16 cellular contexts compared by ENCODE assay signal in the genomic region with DNA sequence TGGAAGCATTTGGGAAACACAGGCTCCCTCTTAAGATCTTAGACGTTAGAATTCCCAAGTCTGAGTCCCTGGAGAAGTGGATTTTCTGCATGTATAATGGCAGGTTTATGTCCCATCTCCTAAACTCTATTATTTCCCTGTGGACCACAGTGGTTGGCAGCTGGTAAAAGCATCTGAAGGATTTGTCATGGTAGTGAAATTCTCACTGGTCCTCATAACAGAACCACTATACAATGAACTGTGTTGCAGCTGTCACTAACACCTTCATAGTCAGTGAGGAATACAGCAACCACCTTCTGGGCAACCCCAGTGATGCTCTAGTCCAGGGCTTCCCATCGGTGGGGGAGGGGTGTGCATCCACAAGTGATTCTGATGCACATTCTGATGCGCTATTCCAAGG.
A peak's percentile ranks its signal among the peaks of the same experiment; 100 is the strongest.
DNase-seq lines count a peak whose midpoint lies in the region; TF ChIP-seq lines count a peak whose summit lies in the region.
"Had no signal": no experiment of that assay in that cellular context is flagged by ENCODE, and none has a peak within 500 bp of the region (broad histone marks: within the 10 kb centered on the region; RNA-seq: fewer than 3 reads in every experiment).

No MANE protein-coding gene starts in this region.

- TF ChIP-seq POLR2A in esophagus muscularis mucosa (IDR thresholded peaks at IDR 0.05; ENCODE audit: low read depth), result no peak

- H3K4me2 ChIP-seq in KMS-11, result peak overlapping the region; percentile 71
- H3K4me2 ChIP-seq in OCI-LY3 (ENCODE audit: low read length), result peak overlapping the region; percentile 5; the same call in 1 of the 2 replicates
- H3K4me2 ChIP-seq in neural progenitor cell, result no peak overlapping the region

- H3K4me3 ChIP-seq in KMS-11 (IDR thresholded peaks at IDR 0.05; ENCODE audit: insufficient read depth, low read depth, low read length), result no peak overlapping the region
- H3K4me3 ChIP-seq in OCI-LY3 (ENCODE audit: low read length), result no peak overlapping the region
- no peak overlapping the region for H3K4me3 ChIP-seq in esophagus muscularis mucosa
- no peak overlapping the region for H3K4me3 ChIP-seq in neural progenitor cell

- intact Hi-C loops in esophagus muscularis mucosa (cut with DNase I), result loop anchor here (5.0 kb wide), 1 partner anchor 46 kb away; no protein-coding TSS in a partner anchor

- TF ChIP-seq EP300 in esophagus muscularis mucosa (IDR thresholded peaks at IDR 0.05), result no peak

- TF ChIP-seq CTCF in KMS-11 (conservative IDR thresholded peaks at IDR 0.05; ENCODE audit: low read depth, low read length), result no peak
- TF ChIP-seq CTCF in OCI-LY3 (IDR thresholded peaks at IDR 0.05; ENCODE audit: low read depth, low read length), result no peak
- TF ChIP-seq CTCF in esophagus muscularis mucosa (IDR thresholded peaks at IDR 0.05), result no peak
- TF ChIP-seq CTCF in neural progenitor cell (IDR thresholded peaks at IDR 0.05), result no peak

- H3K36me3 Mint-ChIP-seq in neural progenitor cell, result no peaks in the 10 kb centered on the region
- H3K36me3 Mint-ChIP-seq: CD14-positive monocyte had no signal

- no peak overlapping the region for H3K4me3 Mint-ChIP-seq in neural progenitor cell
- H3K4me3 Mint-ChIP-seq: CD14-positive monocyte; CD4-positive, alpha-beta memory T cell; H9; IgD-negative memory B cell had no signal

- H3K79me2 ChIP-seq in KMS-11 (ENCODE audit: insufficient read depth, low read depth) (no peaks in the 10 kb centered on the region), OCI-LY3 (ENCODE audit: low read length) (no peaks in the 10 kb centered on the region), neural progenitor cell (ENCODE audit: low read depth) (no peaks in the 10 kb centered on the region)

- H3K4me1 ChIP-seq in KMS-11 (ENCODE audit: low read depth, poor library complexity, severe bottlenecking) (peaks cover 24% of the 10 kb centered on the region), OCI-LY3 (ENCODE audit: low read length) (peaks cover 15% of the 10 kb centered on the region), esophagus muscularis mucosa (peaks cover 19 to 32% (median 30%) of the 10 kb centered on the region in 4 donors), neural progenitor cell (peaks cover 40% of the 10 kb centered on the region)

- no peaks in the 10 kb centered on the region for H3K9me3 Mint-ChIP-seq in neural progenitor cell
- H3K9me3 Mint-ChIP-seq: CD14-positive monocyte; CD4-positive, alpha-beta memory T cell; H9; IgD-negative memory B cell had no signal

- H3K27ac ChIP-seq in KMS-11 (peak overlapping the region; percentile 38; the same call in 1 of the 2 replicates), OCI-LY3 (ENCODE audit: low read length) (no peak overlapping the region), esophagus muscularis mucosa (replicated peaks in 1 of 4) (no peak overlapping the region), neural progenitor cell (no peak overlapping the region)

- H4K20me1 ChIP-seq in KMS-11 (ENCODE audit: insufficient read depth) (no peaks in the 10 kb centered on the region), OCI-LY3 (ENCODE audit: insufficient read depth, low read length) (no peaks in the 10 kb centered on the region), neural progenitor cell (ENCODE audit: low read depth) (no peaks in the 10 kb centered on the region)

- H3F3A ChIP-seq in neural progenitor cell (ENCODE audit: low read depth), result peaks cover 8% of the 10 kb centered on the region

- no peak overlapping the region for H3K27ac Mint-ChIP-seq in neural progenitor cell
- H3K27ac Mint-ChIP-seq: CD14-positive monocyte had no signal

- H3K27me3 Mint-ChIP-seq in neural progenitor cell (ENCODE audit: insufficient read depth, low read depth), result peaks cover 2% of the 10 kb centered on the region
- H3K27me3 Mint-ChIP-seq: CD4-positive, alpha-beta memory T cell; IgD-negative memory B cell had no signal

- H3K27me3 ChIP-seq in KMS-11 (ENCODE audit: insufficient read depth, low read depth) (no peaks in the 10 kb centered on the region), OCI-LY3 (ENCODE audit: low read depth, low read length) (no peaks in the 10 kb centered on the region), esophagus muscularis mucosa (no peaks in the 10 kb centered on the region), neural progenitor cell (no peaks in the 10 kb centered on the region)

- H3K4me1 Mint-ChIP-seq in neural progenitor cell, result peaks cover 37% of the 10 kb centered on the region
- H3K4me1 Mint-ChIP-seq: CD14-positive monocyte had no signal

- H3K36me3 ChIP-seq in KMS-11 (ENCODE audit: insufficient read depth), result no peaks in the 10 kb centered on the region
- H3K36me3 ChIP-seq in OCI-LY3 (replicated peaks; ENCODE audit: low read depth, low read length), result no peaks in the 10 kb centered on the region
- no peaks in the 10 kb centered on the region for H3K36me3 ChIP-seq in esophagus muscularis mucosa
- no peaks in the 10 kb centered on the region for H3K36me3 ChIP-seq in neural progenitor cell

- H2AFZ ChIP-seq in KMS-11 (ENCODE audit: low read depth), result no peak overlapping the region; the same call in 1 of the 2 replicates
- H2AFZ ChIP-seq in OCI-LY3 (ENCODE audit: low read depth, low read length), result no peak overlapping the region
- no peak overlapping the region for H2AFZ ChIP-seq in neural progenitor cell (replicated peaks)

- in situ Hi-C loops in ACHN (cut with HindIII; ENCODE audit: low pct_ligation_motif_present, low pct_unique_long_range_greater_than_20kb, low sequenced_read_pairs), result no loop called here

- 89% methylated on average over 2 of the region's 3 CpGs for WGBS in esophagus muscularis mucosa

- no peaks in the 10 kb centered on the region for H3K9me3 ChIP-seq in OCI-LY3 (ENCODE audit: insufficient read depth, low read length)
- H3K9me3 ChIP-seq in esophagus muscularis mucosa, result no peaks in the 10 kb centered on the region
- no peaks in the 10 kb centered on the region for H3K9me3 ChIP-seq in neural progenitor cell (ENCODE audit: low read depth)

- H3K9ac ChIP-seq in KMS-11, result no peak overlapping the region
- H3K9ac ChIP-seq in OCI-LY3 (ENCODE audit: low read length), result no peak overlapping the region
- H3K9ac ChIP-seq in neural progenitor cell, result no peak overlapping the region

- DNase-seq in esophagus muscularis mucosa (ENCODE audit: extremely low spot score) (peak; percentile 21), retina (peak; percentile 12), ACHN (no peak), NOMO-1 (lab: John Stamatoyannopoulos, UW; ENCODE audit: unreplicated experiment in 2 of 2) (no peak), neural progenitor cell (ENCODE audit: low spot score) (no peak)
- DNase-seq in activated CD4-positive, alpha-beta T cell treated with anti-CD3 and anti-CD28 coated beads for 1 hour, result no peak
- DNase-seq: AML-193; CD4-positive, alpha-beta memory T cell; DMS153; DMS79; GDM1; H9 had no signal

Comparison
In these comparisons a context has a peak if more than half of its experiments do, and no peak if none do; other contexts are left out.
1. DNase-seq: peak in esophagus muscularis mucosa (single experiment) and retina (single experiment); none in ACHN (single experiment), activated CD4-positive, alpha-beta T cell treated with anti-CD3 and anti-CD28 coated beads for 1 hour (single experiment), NOMO-1 (0 of 2) and neural progenitor cell (single experiment).